Comparison of ENCODE assay signal across 1 cellular context in the genomic region with DNA sequence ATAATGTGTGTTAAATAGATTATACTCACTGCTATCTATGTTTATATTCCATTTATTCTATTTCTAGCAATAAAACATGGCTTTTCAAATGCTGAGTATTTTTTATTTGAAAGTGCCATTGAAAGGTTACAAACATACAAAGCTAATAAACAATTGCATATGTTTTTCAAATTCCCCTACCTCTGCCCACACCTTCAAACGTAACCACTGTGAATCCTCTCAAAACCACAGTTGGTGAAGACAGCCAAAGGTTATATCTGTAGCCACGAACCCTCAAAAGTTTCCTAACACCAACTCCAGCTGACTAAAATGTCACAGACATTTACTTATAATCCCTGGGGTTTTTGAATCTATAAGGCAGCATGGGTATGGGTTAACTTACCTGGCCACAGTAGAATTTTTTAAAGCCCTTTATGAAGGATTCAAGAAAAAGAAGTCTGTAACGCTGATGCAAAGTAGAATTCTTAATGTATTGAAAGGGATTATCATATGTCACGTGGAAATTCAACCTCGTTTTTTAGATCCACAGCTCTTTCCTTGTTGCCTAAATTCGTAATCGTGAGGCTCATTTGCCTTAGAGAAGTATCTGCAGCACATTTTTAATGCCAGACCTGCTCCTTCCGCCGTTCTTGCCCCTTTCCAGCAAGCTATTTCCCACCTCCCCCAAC.
TF ChIP-seq lines count a peak whose summit lies in the region.

No MANE protein-coding gene starts in this region.

TF ChIP-seq in GM12878, 131 proteins besides CTCF, POLR2A, EP300 and RAD21 (continued from another document and continues in another):
- peak; percentile 66; the same call in 1 of the 2 replicates for TF ChIP-seq CREB1 (IDR thresholded peaks at IDR 0.05; ENCODE audit: low read depth)
- TF ChIP-seq TCF7 (IDR thresholded peaks at IDR 0.05; ENCODE audit: borderline replicate concordance) = no peak
- TF ChIP-seq MTA2 (IDR thresholded peaks at IDR 0.05; ENCODE audit: low read depth) = peak; percentile 96
- no peak for TF ChIP-seq HDAC2 (IDR thresholded peaks at IDR 0.05)
- peak; percentile 88 for TF ChIP-seq CREM (IDR thresholded peaks at IDR 0.05; ENCODE audit: low read depth)
- TF ChIP-seq SUPT20H (IDR thresholded peaks at IDR 0.05; ENCODE audit: borderline replicate concordance, control insufficient read depth, low read depth, low read length) = no peak
- TF ChIP-seq, protein P1, sequence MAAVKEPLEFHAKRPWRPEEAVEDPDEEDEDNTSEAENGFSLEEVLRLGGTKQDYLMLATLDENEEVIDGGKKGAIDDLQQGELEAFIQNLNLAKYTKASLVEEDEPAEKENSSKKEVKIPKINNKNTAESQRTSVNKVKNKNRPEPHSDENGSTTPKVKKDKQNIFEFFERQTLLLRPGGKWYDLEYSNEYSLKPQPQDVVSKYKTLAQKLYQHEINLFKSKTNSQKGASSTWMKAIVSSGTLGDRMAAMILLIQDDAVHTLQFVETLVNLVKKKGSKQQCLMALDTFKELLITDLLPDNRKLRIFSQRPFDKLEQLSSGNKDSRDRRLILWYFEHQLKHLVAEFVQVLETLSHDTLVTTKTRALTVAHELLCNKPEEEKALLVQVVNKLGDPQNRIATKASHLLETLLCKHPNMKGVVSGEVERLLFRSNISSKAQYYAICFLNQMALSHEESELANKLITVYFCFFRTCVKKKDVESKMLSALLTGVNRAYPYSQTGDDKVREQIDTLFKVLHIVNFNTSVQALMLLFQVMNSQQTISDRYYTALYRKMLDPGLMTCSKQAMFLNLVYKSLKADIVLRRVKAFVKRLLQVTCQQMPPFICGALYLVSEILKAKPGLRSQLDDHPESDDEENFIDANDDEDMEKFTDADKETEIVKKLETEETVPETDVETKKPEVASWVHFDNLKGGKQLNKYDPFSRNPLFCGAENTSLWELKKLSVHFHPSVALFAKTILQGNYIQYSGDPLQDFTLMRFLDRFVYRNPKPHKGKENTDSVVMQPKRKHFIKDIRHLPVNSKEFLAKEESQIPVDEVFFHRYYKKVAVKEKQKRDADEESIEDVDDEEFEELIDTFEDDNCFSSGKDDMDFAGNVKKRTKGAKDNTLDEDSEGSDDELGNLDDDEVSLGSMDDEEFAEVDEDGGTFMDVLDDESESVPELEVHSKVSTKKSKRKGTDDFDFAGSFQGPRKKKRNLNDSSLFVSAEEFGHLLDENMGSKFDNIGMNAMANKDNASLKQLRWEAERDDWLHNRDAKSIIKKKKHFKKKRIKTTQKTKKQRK (IDR thresholded peaks at IDR 0.05; ENCODE audit: low read depth, low read length) = no peak
- TF ChIP-seq JUND (IDR thresholded peaks at IDR 0.05; ENCODE audit: low read depth, low read length) = no peak
- TF ChIP-seq, protein P2, sequence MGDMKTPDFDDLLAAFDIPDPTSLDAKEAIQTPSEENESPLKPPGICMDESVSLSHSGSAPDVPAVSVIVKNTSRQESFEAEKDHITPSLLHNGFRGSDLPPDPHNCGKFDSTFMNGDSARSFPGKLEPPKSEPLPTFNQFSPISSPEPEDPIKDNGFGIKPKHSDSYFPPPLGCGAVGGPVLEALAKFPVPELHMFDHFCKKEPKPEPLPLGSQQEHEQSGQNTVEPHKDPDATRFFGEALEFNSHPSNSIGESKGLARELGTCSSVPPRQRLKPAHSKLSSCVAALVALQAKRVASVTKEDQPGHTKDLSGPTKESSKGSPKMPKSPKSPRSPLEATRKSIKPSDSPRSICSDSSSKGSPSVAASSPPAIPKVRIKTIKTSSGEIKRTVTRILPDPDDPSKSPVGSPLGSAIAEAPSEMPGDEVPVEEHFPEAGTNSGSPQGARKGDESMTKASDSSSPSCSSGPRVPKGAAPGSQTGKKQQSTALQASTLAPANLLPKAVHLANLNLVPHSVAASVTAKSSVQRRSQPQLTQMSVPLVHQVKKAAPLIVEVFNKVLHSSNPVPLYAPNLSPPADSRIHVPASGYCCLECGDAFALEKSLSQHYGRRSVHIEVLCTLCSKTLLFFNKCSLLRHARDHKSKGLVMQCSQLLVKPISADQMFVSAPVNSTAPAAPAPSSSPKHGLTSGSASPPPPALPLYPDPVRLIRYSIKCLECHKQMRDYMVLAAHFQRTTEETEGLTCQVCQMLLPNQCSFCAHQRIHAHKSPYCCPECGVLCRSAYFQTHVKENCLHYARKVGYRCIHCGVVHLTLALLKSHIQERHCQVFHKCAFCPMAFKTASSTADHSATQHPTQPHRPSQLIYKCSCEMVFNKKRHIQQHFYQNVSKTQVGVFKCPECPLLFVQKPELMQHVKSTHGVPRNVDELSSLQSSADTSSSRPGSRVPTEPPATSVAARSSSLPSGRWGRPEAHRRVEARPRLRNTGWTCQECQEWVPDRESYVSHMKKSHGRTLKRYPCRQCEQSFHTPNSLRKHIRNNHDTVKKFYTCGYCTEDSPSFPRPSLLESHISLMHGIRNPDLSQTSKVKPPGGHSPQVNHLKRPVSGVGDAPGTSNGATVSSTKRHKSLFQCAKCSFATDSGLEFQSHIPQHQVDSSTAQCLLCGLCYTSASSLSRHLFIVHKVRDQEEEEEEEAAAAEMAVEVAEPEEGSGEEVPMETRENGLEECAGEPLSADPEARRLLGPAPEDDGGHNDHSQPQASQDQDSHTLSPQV (IDR thresholded peaks at IDR 0.05) = peak; percentile 57; the same call in 1 of the 2 replicates
- no peak for TF ChIP-seq SMARCA5 (IDR thresholded peaks at IDR 0.05)
- TF ChIP-seq ZBED1 (IDR thresholded peaks at IDR 0.05; ENCODE audit: borderline replicate concordance) = peak; percentile 57; the same call in 1 of the 2 replicates
- TF ChIP-seq, protein P3, sequence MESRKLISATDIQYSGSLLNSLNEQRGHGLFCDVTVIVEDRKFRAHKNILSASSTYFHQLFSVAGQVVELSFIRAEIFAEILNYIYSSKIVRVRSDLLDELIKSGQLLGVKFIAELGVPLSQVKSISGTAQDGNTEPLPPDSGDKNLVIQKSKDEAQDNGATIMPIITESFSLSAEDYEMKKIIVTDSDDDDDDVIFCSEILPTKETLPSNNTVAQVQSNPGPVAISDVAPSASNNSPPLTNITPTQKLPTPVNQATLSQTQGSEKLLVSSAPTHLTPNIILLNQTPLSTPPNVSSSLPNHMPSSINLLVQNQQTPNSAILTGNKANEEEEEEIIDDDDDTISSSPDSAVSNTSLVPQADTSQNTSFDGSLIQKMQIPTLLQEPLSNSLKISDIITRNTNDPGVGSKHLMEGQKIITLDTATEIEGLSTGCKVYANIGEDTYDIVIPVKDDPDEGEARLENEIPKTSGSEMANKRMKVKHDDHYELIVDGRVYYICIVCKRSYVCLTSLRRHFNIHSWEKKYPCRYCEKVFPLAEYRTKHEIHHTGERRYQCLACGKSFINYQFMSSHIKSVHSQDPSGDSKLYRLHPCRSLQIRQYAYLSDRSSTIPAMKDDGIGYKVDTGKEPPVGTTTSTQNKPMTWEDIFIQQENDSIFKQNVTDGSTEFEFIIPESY (IDR thresholded peaks at IDR 0.05) = no peak
- TF ChIP-seq CBFB (IDR thresholded peaks at IDR 0.05; ENCODE audit: low read depth) = peak; percentile 96
- TF ChIP-seq SPI1 (IDR thresholded peaks at IDR 0.05; ENCODE audit: borderline replicate concordance, insufficient read depth, low read depth, low read length) = no peak
- no peak for TF ChIP-seq MXI1 (IDR thresholded peaks at IDR 0.05; ENCODE audit: low read depth, low read length)
- peak; percentile 68 for TF ChIP-seq SP1 (IDR thresholded peaks at IDR 0.05; ENCODE audit: low read depth, low read length)
- TF ChIP-seq BMI1 (IDR thresholded peaks at IDR 0.05; ENCODE audit: borderline replicate concordance) = peak; percentile 77
- TF ChIP-seq, protein P4, sequence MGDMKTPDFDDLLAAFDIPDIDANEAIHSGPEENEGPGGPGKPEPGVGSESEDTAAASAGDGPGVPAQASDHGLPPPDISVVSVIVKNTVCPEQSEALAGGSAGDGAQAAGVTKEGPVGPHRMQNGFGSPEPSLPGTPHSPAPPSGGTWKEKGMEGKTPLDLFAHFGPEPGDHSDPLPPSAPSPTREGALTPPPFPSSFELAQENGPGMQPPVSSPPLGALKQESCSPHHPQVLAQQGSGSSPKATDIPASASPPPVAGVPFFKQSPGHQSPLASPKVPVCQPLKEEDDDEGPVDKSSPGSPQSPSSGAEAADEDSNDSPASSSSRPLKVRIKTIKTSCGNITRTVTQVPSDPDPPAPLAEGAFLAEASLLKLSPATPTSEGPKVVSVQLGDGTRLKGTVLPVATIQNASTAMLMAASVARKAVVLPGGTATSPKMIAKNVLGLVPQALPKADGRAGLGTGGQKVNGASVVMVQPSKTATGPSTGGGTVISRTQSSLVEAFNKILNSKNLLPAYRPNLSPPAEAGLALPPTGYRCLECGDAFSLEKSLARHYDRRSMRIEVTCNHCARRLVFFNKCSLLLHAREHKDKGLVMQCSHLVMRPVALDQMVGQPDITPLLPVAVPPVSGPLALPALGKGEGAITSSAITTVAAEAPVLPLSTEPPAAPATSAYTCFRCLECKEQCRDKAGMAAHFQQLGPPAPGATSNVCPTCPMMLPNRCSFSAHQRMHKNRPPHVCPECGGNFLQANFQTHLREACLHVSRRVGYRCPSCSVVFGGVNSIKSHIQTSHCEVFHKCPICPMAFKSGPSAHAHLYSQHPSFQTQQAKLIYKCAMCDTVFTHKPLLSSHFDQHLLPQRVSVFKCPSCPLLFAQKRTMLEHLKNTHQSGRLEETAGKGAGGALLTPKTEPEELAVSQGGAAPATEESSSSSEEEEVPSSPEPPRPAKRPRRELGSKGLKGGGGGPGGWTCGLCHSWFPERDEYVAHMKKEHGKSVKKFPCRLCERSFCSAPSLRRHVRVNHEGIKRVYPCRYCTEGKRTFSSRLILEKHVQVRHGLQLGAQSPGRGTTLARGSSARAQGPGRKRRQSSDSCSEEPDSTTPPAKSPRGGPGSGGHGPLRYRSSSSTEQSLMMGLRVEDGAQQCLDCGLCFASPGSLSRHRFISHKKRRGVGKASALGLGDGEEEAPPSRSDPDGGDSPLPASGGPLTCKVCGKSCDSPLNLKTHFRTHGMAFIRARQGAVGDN (IDR thresholded peaks at IDR 0.05) = no peak
- TF ChIP-seq, protein P5, sequence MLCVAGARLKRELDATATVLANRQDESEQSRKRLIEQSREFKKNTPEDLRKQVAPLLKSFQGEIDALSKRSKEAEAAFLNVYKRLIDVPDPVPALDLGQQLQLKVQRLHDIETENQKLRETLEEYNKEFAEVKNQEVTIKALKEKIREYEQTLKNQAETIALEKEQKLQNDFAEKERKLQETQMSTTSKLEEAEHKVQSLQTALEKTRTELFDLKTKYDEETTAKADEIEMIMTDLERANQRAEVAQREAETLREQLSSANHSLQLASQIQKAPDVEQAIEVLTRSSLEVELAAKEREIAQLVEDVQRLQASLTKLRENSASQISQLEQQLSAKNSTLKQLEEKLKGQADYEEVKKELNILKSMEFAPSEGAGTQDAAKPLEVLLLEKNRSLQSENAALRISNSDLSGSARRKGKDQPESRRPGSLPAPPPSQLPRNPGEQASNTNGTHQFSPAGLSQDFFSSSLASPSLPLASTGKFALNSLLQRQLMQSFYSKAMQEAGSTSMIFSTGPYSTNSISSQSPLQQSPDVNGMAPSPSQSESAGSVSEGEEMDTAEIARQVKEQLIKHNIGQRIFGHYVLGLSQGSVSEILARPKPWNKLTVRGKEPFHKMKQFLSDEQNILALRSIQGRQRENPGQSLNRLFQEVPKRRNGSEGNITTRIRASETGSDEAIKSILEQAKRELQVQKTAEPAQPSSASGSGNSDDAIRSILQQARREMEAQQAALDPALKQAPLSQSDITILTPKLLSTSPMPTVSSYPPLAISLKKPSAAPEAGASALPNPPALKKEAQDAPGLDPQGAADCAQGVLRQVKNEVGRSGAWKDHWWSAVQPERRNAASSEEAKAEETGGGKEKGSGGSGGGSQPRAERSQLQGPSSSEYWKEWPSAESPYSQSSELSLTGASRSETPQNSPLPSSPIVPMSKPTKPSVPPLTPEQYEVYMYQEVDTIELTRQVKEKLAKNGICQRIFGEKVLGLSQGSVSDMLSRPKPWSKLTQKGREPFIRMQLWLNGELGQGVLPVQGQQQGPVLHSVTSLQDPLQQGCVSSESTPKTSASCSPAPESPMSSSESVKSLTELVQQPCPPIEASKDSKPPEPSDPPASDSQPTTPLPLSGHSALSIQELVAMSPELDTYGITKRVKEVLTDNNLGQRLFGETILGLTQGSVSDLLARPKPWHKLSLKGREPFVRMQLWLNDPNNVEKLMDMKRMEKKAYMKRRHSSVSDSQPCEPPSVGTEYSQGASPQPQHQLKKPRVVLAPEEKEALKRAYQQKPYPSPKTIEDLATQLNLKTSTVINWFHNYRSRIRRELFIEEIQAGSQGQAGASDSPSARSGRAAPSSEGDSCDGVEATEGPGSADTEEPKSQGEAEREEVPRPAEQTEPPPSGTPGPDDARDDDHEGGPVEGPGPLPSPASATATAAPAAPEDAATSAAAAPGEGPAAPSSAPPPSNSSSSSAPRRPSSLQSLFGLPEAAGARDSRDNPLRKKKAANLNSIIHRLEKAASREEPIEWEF (IDR thresholded peaks at IDR 0.05; ENCODE audit: insufficient replicate concordance, low read depth, low read length) = peak; percentile 40
- no peak for TF ChIP-seq YBX1 (IDR thresholded peaks at IDR 0.05)
- TF ChIP-seq NFYA (IDR thresholded peaks at IDR 0.05; ENCODE audit: borderline replicate concordance, low read depth, low read length) = no peak
- TF ChIP-seq BHLHE40 (IDR thresholded peaks at IDR 0.05; ENCODE audit: borderline replicate concordance in 1 of 2, low read depth in 2 of 2, low read length in 1 of 2) = peak; percentile 78 to 79; a peak in 3 of 4 replicates
- TF ChIP-seq, protein P6, sequence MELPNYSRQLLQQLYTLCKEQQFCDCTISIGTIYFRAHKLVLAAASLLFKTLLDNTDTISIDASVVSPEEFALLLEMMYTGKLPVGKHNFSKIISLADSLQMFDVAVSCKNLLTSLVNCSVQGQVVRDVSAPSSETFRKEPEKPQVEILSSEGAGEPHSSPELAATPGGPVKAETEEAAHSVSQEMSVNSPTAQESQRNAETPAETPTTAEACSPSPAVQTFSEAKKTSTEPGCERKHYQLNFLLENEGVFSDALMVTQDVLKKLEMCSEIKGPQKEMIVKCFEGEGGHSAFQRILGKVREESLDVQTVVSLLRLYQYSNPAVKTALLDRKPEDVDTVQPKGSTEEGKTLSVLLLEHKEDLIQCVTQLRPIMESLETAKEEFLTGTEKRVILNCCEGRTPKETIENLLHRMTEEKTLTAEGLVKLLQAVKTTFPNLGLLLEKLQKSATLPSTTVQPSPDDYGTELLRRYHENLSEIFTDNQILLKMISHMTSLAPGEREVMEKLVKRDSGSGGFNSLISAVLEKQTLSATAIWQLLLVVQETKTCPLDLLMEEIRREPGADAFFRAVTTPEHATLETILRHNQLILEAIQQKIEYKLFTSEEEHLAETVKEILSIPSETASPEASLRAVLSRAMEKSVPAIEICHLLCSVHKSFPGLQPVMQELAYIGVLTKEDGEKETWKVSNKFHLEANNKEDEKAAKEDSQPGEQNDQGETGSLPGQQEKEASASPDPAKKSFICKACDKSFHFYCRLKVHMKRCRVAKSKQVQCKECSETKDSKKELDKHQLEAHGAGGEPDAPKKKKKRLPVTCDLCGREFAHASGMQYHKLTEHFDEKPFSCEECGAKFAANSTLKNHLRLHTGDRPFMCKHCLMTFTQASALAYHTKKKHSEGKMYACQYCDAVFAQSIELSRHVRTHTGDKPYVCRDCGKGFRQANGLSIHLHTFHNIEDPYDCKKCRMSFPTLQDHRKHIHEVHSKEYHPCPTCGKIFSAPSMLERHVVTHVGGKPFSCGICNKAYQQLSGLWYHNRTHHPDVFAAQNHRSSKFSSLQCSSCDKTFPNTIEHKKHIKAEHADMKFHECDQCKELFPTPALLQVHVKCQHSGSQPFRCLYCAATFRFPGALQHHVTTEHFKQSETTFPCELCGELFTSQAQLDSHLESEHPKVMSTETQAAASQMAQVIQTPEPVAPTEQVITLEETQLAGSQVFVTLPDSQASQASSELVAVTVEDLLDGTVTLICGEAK (IDR thresholded peaks at IDR 0.05; ENCODE audit: borderline replicate concordance) = no peak; the same call in 1 of the 2 replicates
- TF ChIP-seq HCFC1 (IDR thresholded peaks at IDR 0.05; ENCODE audit: low read length) = no peak
- peak in 1 of 2 experiments; percentile 72; a peak in 1 of 4 replicates for TF ChIP-seq ETV6 (conservative IDR thresholded peaks at IDR 0.05 in 1 of 2, IDR thresholded peaks at IDR 0.05 in 1 of 2; ENCODE audit: borderline replicate concordance in 1 of 2, low read depth in 1 of 2)
- TF ChIP-seq MYB (IDR thresholded peaks at IDR 0.05; ENCODE audit: borderline replicate concordance, low read depth, low read length) = no peak
- peak; percentile 92 for TF ChIP-seq TBL1XR1 (IDR thresholded peaks at IDR 0.05; ENCODE audit: low read depth, low read length)
- peak; percentile 99 for TF ChIP-seq RUNX3 (IDR thresholded peaks at IDR 0.05; ENCODE audit: low read length)
